8 cellular contexts compared by ENCODE assay signal in the genomic region with DNA sequence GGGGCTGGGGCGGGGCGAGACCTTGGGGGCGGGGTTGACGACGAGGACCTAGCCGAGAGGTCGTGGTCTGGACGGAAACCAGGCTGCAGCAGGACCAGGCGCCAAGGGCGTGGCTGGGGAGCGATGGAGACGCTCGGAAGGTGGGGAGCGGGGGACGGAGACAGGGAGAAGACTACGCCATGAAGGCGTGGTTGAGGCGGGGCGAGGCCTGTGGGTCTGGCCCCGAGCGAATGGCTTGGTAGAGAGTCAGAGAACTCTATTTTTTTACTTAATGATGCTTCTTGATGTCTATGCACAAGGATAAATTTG. TPM values are rescaled to one million over a fixed set of nuclear protein-coding genes. Genes with fewer than 3 reads are reported as not detected.
DNase-seq lines count a peak whose midpoint lies in the region; ATAC-seq and TF ChIP-seq lines count a peak whose summit lies in the region.

No MANE protein-coding gene starts in this region.

- TF ChIP-seq CTCF in activated CD8-positive, alpha-beta T cell treated with anti-CD3 and anti-CD28 coated beads for 36 hours (IDR thresholded peaks at IDR 0.05): no peak
- TF ChIP-seq CTCF in tibial nerve (IDR thresholded peaks at IDR 0.05): no peak

- H3K4me1 ChIP-seq in tibial nerve: peaks cover 0 to 29% (median 6%) of the 10 kb centered on the region in 4 donors

- no peak for DNase-seq in activated naive CD4-positive, alpha-beta T cell treated with anti-CD3 and anti-CD28 coated beads, Interleukin-2, amount 10 ng/mL, durations not matched to agents 7 days and 5 days
- no peak for DNase-seq in activated naive CD4-positive, alpha-beta T cell treated with Interleukin-2 at 50 U/mL for 16 hours
- DNase-seq in activated CD8-positive, alpha-beta T cell treated with anti-CD3 and anti-CD28 coated beads for 36 hours: no peak
- DNase-seq in immature natural killer cell (no peak), tibial nerve (ENCODE audit: low spot score in 2 of 2) (no peak), NCI-H524 treated with DMSO at 0.1 percent for 48 hours (lab: John Stamatoyannopoulos, UW) (no peak), NCI-H1436 treated with DMSO at 0.1 percent for 48 hours (lab: John Stamatoyannopoulos, UW) (no peak)
- DNase-seq in stimulated activated CD4-positive, alpha-beta T cell treated with anti-CD3 and anti-CD28 coated beads, Interleukin-4, amount 100 ng/mL, for 24 hours: no peak

- no peaks in the 10 kb centered on the region for H3K27me3 Mint-ChIP-seq in activated naive CD4-positive, alpha-beta T cell treated with anti-CD3 and anti-CD28 coated beads, Interleukin-2, amount 10 ng/mL, durations not matched to agents 7 days and 5 days
- H3K27me3 Mint-ChIP-seq in activated CD8-positive, alpha-beta T cell treated with anti-CD3 and anti-CD28 coated beads for 36 hours: no peaks in the 10 kb centered on the region
- peaks cover 4 to 10% (median 9%) of the 10 kb centered on the region in 3 donors for H3K27me3 Mint-ChIP-seq in immature natural killer cell (ENCODE audit: low read depth in 3 of 3)

- peak in 1 of 2 donors; percentile 21 for TF ChIP-seq EP300 in tibial nerve (IDR thresholded peaks at IDR 0.05)

- CTCF ChIA-PET in activated naive CD4-positive, alpha-beta T cell treated with anti-CD3 and anti-CD28 coated beads, Interleukin-2, amount 10 ng/mL, durations not matched to agents 7 days and 5 days (lab: Charles Lee): no interaction called here
- CTCF ChIA-PET in activated CD8-positive, alpha-beta T cell treated with anti-CD3 and anti-CD28 coated beads for 36 hours (lab: Charles Lee): no interaction called here

- peaks cover 33% of the 10 kb centered on the region for H3K4me1 Mint-ChIP-seq in activated naive CD4-positive, alpha-beta T cell treated with anti-CD3 and anti-CD28 coated beads, Interleukin-2, amount 10 ng/mL, durations not matched to agents 7 days and 5 days
- H3K4me1 Mint-ChIP-seq in activated CD8-positive, alpha-beta T cell treated with anti-CD3 and anti-CD28 coated beads for 36 hours (ENCODE audit: low read depth): peaks cover 24% of the 10 kb centered on the region
- peaks cover 39 to 42% of the 10 kb centered on the region in 2 donors for H3K4me1 Mint-ChIP-seq in immature natural killer cell

- peak overlapping the region; percentile 95 for H3K27ac Mint-ChIP-seq in activated naive CD4-positive, alpha-beta T cell treated with anti-CD3 and anti-CD28 coated beads, Interleukin-2, amount 10 ng/mL, durations not matched to agents 7 days and 5 days
- peak overlapping the region; percentile 95 for H3K27ac Mint-ChIP-seq in activated CD8-positive, alpha-beta T cell treated with anti-CD3 and anti-CD28 coated beads for 36 hours
- peak overlapping the region; percentile 89 to 95 (median 90) for H3K27ac Mint-ChIP-seq in immature natural killer cell

- H3K9me3 ChIP-seq in tibial nerve: no peaks in the 10 kb centered on the region

- POLR2A ChIA-PET in activated CD8-positive, alpha-beta T cell treated with anti-CD3 and anti-CD28 coated beads for 36 hours (lab: Charles Lee): interaction anchor here (1.0 to 1.4 kb wide), 2 partner anchors 8 to 11 kb away, joined by 3 to 5 read pairs; a partner anchor contains a TSS

- H3K27me3 ChIP-seq in tibial nerve: no peaks in the 10 kb centered on the region

- WGBS in tibial nerve, 2 donors: 1% methylated on average over 20 to 21 of the region's 21 CpGs

- peaks cover 13% of the 10 kb centered on the region for H3K9me3 Mint-ChIP-seq in activated naive CD4-positive, alpha-beta T cell treated with anti-CD3 and anti-CD28 coated beads, Interleukin-2, amount 10 ng/mL, durations not matched to agents 7 days and 5 days
- peaks cover 4% of the 10 kb centered on the region for H3K9me3 Mint-ChIP-seq in activated CD8-positive, alpha-beta T cell treated with anti-CD3 and anti-CD28 coated beads for 36 hours
- no peaks in the 10 kb centered on the region for H3K9me3 Mint-ChIP-seq in immature natural killer cell

- intact Hi-C loops in activated CD8-positive, alpha-beta T cell treated with anti-CD3 and anti-CD28 coated beads for 36 hours (cut with micrococcal nuclease): loop anchor here (1.0 kb wide), 1 partner anchor 27 kb away; no protein-coding TSS in a partner anchor

- H3K36me3 ChIP-seq in tibial nerve: peaks cover 0 to 16% (median 0%) of the 10 kb centered on the region in 3 donors

- no peak for ATAC-seq in activated CD8-positive, alpha-beta T cell treated with anti-CD3 and anti-CD28 coated beads for 36 hours

- H3K4me3 ChIP-seq in tibial nerve: peak overlapping the region in 3 of 4 donors; percentile 29 to 95 (median 40)

- peak overlapping the region; percentile 55 to 96 (median 86) for H3K27ac ChIP-seq in tibial nerve

- TF ChIP-seq POLR2A in tibial nerve (IDR thresholded peaks at IDR 0.05): no peak

- H3K4me3 Mint-ChIP-seq in activated naive CD4-positive, alpha-beta T cell treated with anti-CD3 and anti-CD28 coated beads, Interleukin-2, amount 10 ng/mL, durations not matched to agents 7 days and 5 days: peak overlapping the region; percentile 84
- peak overlapping the region; percentile 92 for H3K4me3 Mint-ChIP-seq in activated CD8-positive, alpha-beta T cell treated with anti-CD3 and anti-CD28 coated beads for 36 hours
- H3K4me3 Mint-ChIP-seq in immature natural killer cell: peak overlapping the region; percentile 88 to 93 (median 89)

- H3K36me3 Mint-ChIP-seq in activated naive CD4-positive, alpha-beta T cell treated with anti-CD3 and anti-CD28 coated beads, Interleukin-2, amount 10 ng/mL, durations not matched to agents 7 days and 5 days: peaks cover 30% of the 10 kb centered on the region
- peaks cover 25% of the 10 kb centered on the region for H3K36me3 Mint-ChIP-seq in activated CD8-positive, alpha-beta T cell treated with anti-CD3 and anti-CD28 coated beads for 36 hours (ENCODE audit: low read depth)
- peaks cover 4 to 12% (median 5%) of the 10 kb centered on the region in 3 donors for H3K36me3 Mint-ChIP-seq in immature natural killer cell

RNA-seq across cellular contexts. Expression of a gene that starts 0.7 kb away (rescaled TPM):
- total RNA-seq in activated CD8-positive, alpha-beta T cell treated with anti-CD3 and anti-CD28 coated beads for 36 hours: 10 to 100 TPM; 24.2 to 26.7 TPM
- 10 to 100 TPM; 12.2 to 17.2 (median 14.2) TPM for polyA plus RNA-seq in immature natural killer cell
- total RNA-seq in tibial nerve: 10 to 100 TPM; 26.2 to 42.7 (median 36.6) TPM

RNA-seq across cellular contexts. Expression of a gene that starts 8.2 kb away (rescaled TPM):
- 100 to 1,000 TPM; 313 to 321 TPM for total RNA-seq in activated CD8-positive, alpha-beta T cell treated with anti-CD3 and anti-CD28 coated beads for 36 hours
- polyA plus RNA-seq in immature natural killer cell: 1,000 to 10,000 TPM in 1 of 3 donors, 100 to 1,000 TPM in 2; 610 to 1,222 (median 775) TPM
- 100 to 1,000 TPM; 349 to 599 (median 515) TPM for total RNA-seq in tibial nerve

RNA-seq across cellular contexts. Expression of a gene that starts 15.6 kb away (rescaled TPM):
- total RNA-seq in activated CD8-positive, alpha-beta T cell treated with anti-CD3 and anti-CD28 coated beads for 36 hours: 10 to 100 TPM; 79.9 to 81.4 TPM
- polyA plus RNA-seq in immature natural killer cell: 100 to 1,000 TPM; 143 to 227 (median 183) TPM
- total RNA-seq in tibial nerve: 100 to 1,000 TPM in 2 of 4 donors, 10 to 100 TPM in 2; 90.6 to 124 (median 103) TPM

RNA-seq across cellular contexts. Expression of a gene that starts 51.0 kb away (rescaled TPM):
- total RNA-seq in activated CD8-positive, alpha-beta T cell treated with anti-CD3 and anti-CD28 coated beads for 36 hours: 1 to 10 TPM; 5.1 to 6.1 TPM
- polyA plus RNA-seq in immature natural killer cell: 1 to 10 TPM; 4.5 to 7.4 (median 6.1) TPM
- total RNA-seq in tibial nerve: 10 to 100 TPM; 20.8 to 36.9 (median 26.8) TPM
